Comparison of ENCODE assay signal across 8 cellular contexts in genomic region chr17:59331129-59331928, GRCh38. TPM values are rescaled to one million over a fixed set of nuclear protein-coding genes. Genes with fewer than 3 reads are reported as not detected.
DNase-seq lines count a peak whose midpoint lies in the region; ATAC-seq and TF ChIP-seq lines count a peak whose summit lies in the region.

TSS of gene YPEL2 (plus strand) at chr17:59331655. CDS start at chr17:59353410, 21,755 bp downstream.

- H3K36me3 Mint-ChIP-seq in activated naive CD8-positive, alpha-beta T cell treated with anti-CD3 and anti-CD28 coated beads, Interleukin-2, amount 50 U/mL, for 24 hours (ENCODE audit: low read depth), result no peaks in the 10 kb centered on the region

- no peak for TF ChIP-seq CTCF in GM10248 (IDR thresholded peaks at IDR 0.05; ENCODE audit: control extremely low read depth, extremely low read depth, low read depth, missing control alignments)
- no peak for TF ChIP-seq CTCF in ovary (IDR thresholded peaks at IDR 0.05)
- TF ChIP-seq CTCF in thoracic aorta (IDR thresholded peaks at IDR 0.05), result no peak

- peak within 1 kb of the TSS; percentile 88 for H3K4me3 Mint-ChIP-seq in activated naive CD8-positive, alpha-beta T cell treated with anti-CD3 and anti-CD28 coated beads, Interleukin-2, amount 50 U/mL, for 24 hours

- H3K36me3 ChIP-seq in ovary (no peaks in the 10 kb centered on the region), thoracic aorta (no peaks in the 10 kb centered on the region)

- POLR2A ChIA-PET in GM10248 (lab: Yijun Ruan, JAX), result no interaction called here

- peaks cover 7% of the 10 kb centered on the region for H3K4me1 ChIP-seq in ovary (ENCODE audit: insufficient read depth)
- peaks cover 52 to 74% of the 10 kb centered on the region in 2 donors for H3K4me1 ChIP-seq in thoracic aorta (ENCODE audit: control insufficient read depth in 1 of 2, low read depth in 2 of 2)

- H3K9me3 Mint-ChIP-seq in activated naive CD8-positive, alpha-beta T cell treated with anti-CD3 and anti-CD28 coated beads, Interleukin-2, amount 50 U/mL, for 24 hours, result no peaks in the 10 kb centered on the region

- CTCF ChIA-PET in GM10248 (lab: Yijun Ruan, JAX), result no interaction called here

- no peak for TF ChIP-seq EP300 in ovary (IDR thresholded peaks at IDR 0.05)

- H3K27ac ChIP-seq in ovary (peak within 1 kb of the TSS; percentile 75 to 85), thoracic aorta (peak within 1 kb of the TSS; percentile 91 to 95)

- WGBS in ovary, 3 donors, result 0% methylated on average over 18 to 71 of the region's 71 CpGs

- ATAC-seq in HG02759 (IDR thresholded peaks at IDR 0.05; ENCODE audit: unreplicated experiment) (peak; percentile 95), Right ventricle myocardium superior (ENCODE audit: poor library complexity) (peak; percentile 89), thoracic aorta (ENCODE audit: insufficient number of reproducible peaks, low FRiP score, low read depth) (peak; percentile 60)
- peak; percentile 93 for ATAC-seq in activated naive CD8-positive, alpha-beta T cell treated with anti-CD3 and anti-CD28 coated beads, Interleukin-2, amount 50 U/mL, for 24 hours

- TF ChIP-seq POLR2A in ovary (IDR thresholded peaks at IDR 0.05), result peak; percentile 39

- H3K9me3 ChIP-seq in ovary (no peaks in the 10 kb centered on the region), thoracic aorta (no peaks in the 10 kb centered on the region)

- intact Hi-C loops in Right ventricle myocardium superior (cut with DNase I), result loop anchor here (5.0 kb wide), 1 partner anchor 41 kb away; no protein-coding TSS in a partner anchor
- intact Hi-C loops in ovary (cut with DNase I), result loop anchor here in 2 of 4 donors (2.0 to 5.0 kb wide), 3 partner anchors 36 to 109 kb away; no protein-coding TSS in a partner anchor

- H3K27me3 ChIP-seq in ovary, result no peaks in the 10 kb centered on the region
- H3K27me3 ChIP-seq in thoracic aorta (replicated peaks; ENCODE audit: insufficient read depth), result no peaks in the 10 kb centered on the region

- peak within 1 kb of the TSS; percentile 96 for H3K4me3 ChIP-seq in ovary
- H3K4me3 ChIP-seq in thoracic aorta, result peak within 1 kb of the TSS; percentile 96

- no peaks in the 10 kb centered on the region for H3K27me3 Mint-ChIP-seq in activated naive CD8-positive, alpha-beta T cell treated with anti-CD3 and anti-CD28 coated beads, Interleukin-2, amount 50 U/mL, for 24 hours

- H3K27ac Mint-ChIP-seq in activated naive CD8-positive, alpha-beta T cell treated with anti-CD3 and anti-CD28 coated beads, Interleukin-2, amount 50 U/mL, for 24 hours, result peak within 1 kb of the TSS; percentile 70

- DNase-seq in GM10248 (ENCODE audit: extremely low spot score) (peak; percentile 96), NCI-H1436 (lab: John Stamatoyannopoulos, UW) (peak; percentile 96), SW 1271 (lab: John Stamatoyannopoulos, UW) (peak; percentile 18 to 75), Right ventricle myocardium superior (peak; percentile 98), ovary (peak; percentile 95 to 98 (median 97)), thoracic aorta (ENCODE audit: low spot score) (peak; percentile 86)
- peak; percentile 88 for DNase-seq in activated naive CD8-positive, alpha-beta T cell treated with anti-CD3 and anti-CD28 coated beads, Interleukin-2, amount 50 U/mL, for 24 hours

- H3K4me1 Mint-ChIP-seq in activated naive CD8-positive, alpha-beta T cell treated with anti-CD3 and anti-CD28 coated beads, Interleukin-2, amount 50 U/mL, for 24 hours, result peaks cover 67% of the 10 kb centered on the region

RNA-seq across cellular contexts. Expression of gene YPEL2, which starts in this region (rescaled TPM):
- total RNA-seq in Right ventricle myocardium superior, result 28.9 TPM
- total RNA-seq in ovary, result 10 to 100 TPM in 4 of 7 donors, 1 to 10 TPM in 3; 6.6 to 28.1 (median 10.6) TPM
- 10 to 100 TPM in 1 of 2 donors, 1 to 10 TPM in 1; 9.1 to 14.0 TPM for polyA plus RNA-seq in ovary
- total RNA-seq in thoracic aorta, result 10 to 100 TPM; 64.2 to 79.9 TPM

Comparison
In these comparisons a context has a peak if more than half of its experiments do, and no peak if none do; other contexts are left out.
1. Peak in every context shown above with its lines: DNase-seq, ATAC-seq, H3K4me3 ChIP-seq and H3K27ac ChIP-seq.
2. DNase-seq: peak in every context shown above with its lines; median percentile 98 in Right ventricle myocardium superior; 97 in ovary; 96 in GM10248; 96 in NCI-H1436; 88 in activated naive CD8-positive, alpha-beta T cell treated with anti-CD3 and anti-CD28 coated beads, Interleukin-2, amount 50 U/mL, for 24 hours; 86 in thoracic aorta; 46 in SW 1271.